Comparison of ENCODE assay signal across 16 cellular contexts in genomic region chr4:41069268-41069667, GRCh38.
DNase-seq lines count a peak whose midpoint lies in the region; ATAC-seq and TF ChIP-seq lines count a peak whose summit lies in the region.
"Had no signal": no experiment of that assay in that cellular context is flagged by ENCODE, and none has a peak within 500 bp of the region (broad histone marks: within the 10 kb centered on the region; RNA-seq: fewer than 3 reads in every experiment).

No MANE protein-coding gene starts in this region.

- H3K9me3 ChIP-seq in fibroblast of lung (ENCODE audit: control insufficient read depth, insufficient read depth, low read depth, low read length): no peaks in the 10 kb centered on the region
- H3K9me3 ChIP-seq: BLaER1, SJSA1, testis had no signal

- no peak overlapping the region for H2AFZ ChIP-seq in fibroblast of lung (ENCODE audit: low read length)

- H3K9ac ChIP-seq in fibroblast of lung (ENCODE audit: insufficient read depth, low read length): no peak overlapping the region
- H3K9ac ChIP-seq: BLaER1 had no signal

- peak; percentile 60 for ATAC-seq in sciatic nerve
- ATAC-seq in left ventricle myocardium superior: no peak
- ATAC-seq in HG02973 (IDR thresholded peaks at IDR 0.05; ENCODE audit: unreplicated experiment): no peak
- ATAC-seq: activated CD4-positive, CD25-positive, alpha-beta regulatory T cell treated with anti-CD3 and anti-CD28 coated beads, Interleukin-2, amount 50 U/mL, for 24 hours; activated T-helper 17 cell treated with anti-CD3 and anti-CD28 coated beads, Interleukin-2, amount 50 U/mL, for 72 hours; foreskin keratinocyte; left colon had no signal

- DNase-seq in NCI-H187 (lab: John Stamatoyannopoulos, UW) (peak; percentile 34 to 37), RPMI7951 (ENCODE audit: low read depth) (peak; percentile 75), fibroblast of lung (ENCODE audit: low read depth in 2 of 2) (peak; percentile 69 to 73), sciatic nerve (ENCODE audit: low spot score) (no peak), AG08395 (ENCODE audit: low spot score) (no peak), left ventricle myocardium superior (no peak)
- DNase-seq: foreskin keratinocyte, KBM-7, left colon, OCI-M1, testis had no signal

- H3K79me2 ChIP-seq in fibroblast of lung (ENCODE audit: control insufficient read depth, insufficient read depth, low read length): no peaks in the 10 kb centered on the region

- no peaks in the 10 kb centered on the region for H4K20me1 ChIP-seq in fibroblast of lung (ENCODE audit: control insufficient read depth, extremely low read depth, insufficient read depth, low read length)
- H4K20me1 ChIP-seq: BLaER1 had no signal

- H3K27ac ChIP-seq in fibroblast of lung (ENCODE audit: insufficient read depth, low read length): no peak overlapping the region
- H3K27ac ChIP-seq: BLaER1, foreskin keratinocyte, SJSA1, testis had no signal

- H3K4me2 ChIP-seq in fibroblast of lung (ENCODE audit: extremely low read depth, insufficient read depth, low read length): no peak overlapping the region
- H3K4me2 ChIP-seq: BLaER1 had no signal

- H3K36me3 ChIP-seq in fibroblast of lung (ENCODE audit: control insufficient read depth, insufficient read depth, low read length): no peaks in the 10 kb centered on the region
- H3K36me3 ChIP-seq: BLaER1, SJSA1 had no signal

- no peak overlapping the region for H3K4me3 ChIP-seq in fibroblast of lung (replicated peaks in 1 of 4; ENCODE audit: control extremely low read depth in 1 of 4, insufficient read depth in 1 of 4, low read depth in 3 of 4, low read length in 4 of 4)
- H3K4me3 ChIP-seq: BLaER1, SJSA1, testis had no signal

- TF ChIP-seq CTCF in fibroblast of lung (conservative IDR thresholded peaks at IDR 0.05 in 1 of 2, IDR thresholded peaks at IDR 0.05 in 1 of 2; ENCODE audit: low read depth in 1 of 2, low read length in 2 of 2): no peak

- intact Hi-C loops in sciatic nerve (cut with DNase I) (loop anchor here (10.0 kb wide), 1 partner anchor 146 kb away; the partner anchor contains the start of gene APBB2), left ventricle myocardium superior (cut with micrococcal nuclease) (no loop called here)

- no peaks in the 10 kb centered on the region for H3K27me3 ChIP-seq in fibroblast of lung (ENCODE audit: control insufficient read depth, insufficient read depth, low read length)
- H3K27me3 ChIP-seq: BLaER1, foreskin keratinocyte, SJSA1, testis had no signal

- no peaks in the 10 kb centered on the region for H3K4me1 ChIP-seq in fibroblast of lung (ENCODE audit: control insufficient read depth, extremely low read depth, insufficient read depth, low read length)
- H3K4me1 ChIP-seq: foreskin keratinocyte had no signal

Comparison
In these comparisons a context has a peak if more than half of its experiments do, and no peak if none do; other contexts are left out.
1. DNase-seq: peak in NCI-H187 (2 of 2), RPMI7951 (single experiment) and fibroblast of lung (2 of 2); none in sciatic nerve (single experiment), AG08395 (single experiment) and left ventricle myocardium superior (single experiment).